Comparison of ENCODE assay signal across 7 cellular contexts in genomic region chr16:2555032-2555431, GRCh38. TPM values are rescaled to one million over a fixed set of nuclear protein-coding genes. Genes with fewer than 3 reads are reported as not detected.
"Had no signal": no experiment of that assay in that cellular context is flagged by ENCODE, and none has a peak within 500 bp of the region (broad histone marks: within the 10 kb centered on the region; RNA-seq: fewer than 3 reads in every experiment).

No MANE protein-coding gene starts in this region.

RNA-seq across cellular contexts. Expression of gene CEMP1, which starts 23.8 kb away (rescaled TPM):
- total RNA-seq: HepG2, HT1080, K562, M059J, Right ventricle myocardium inferior, RPMI7951, SJCRH30 had no signal
- polyA plus RNA-seq: HepG2 had no signal
